Comparison of ENCODE assay signal across 13 cellular contexts in the genomic region with DNA sequence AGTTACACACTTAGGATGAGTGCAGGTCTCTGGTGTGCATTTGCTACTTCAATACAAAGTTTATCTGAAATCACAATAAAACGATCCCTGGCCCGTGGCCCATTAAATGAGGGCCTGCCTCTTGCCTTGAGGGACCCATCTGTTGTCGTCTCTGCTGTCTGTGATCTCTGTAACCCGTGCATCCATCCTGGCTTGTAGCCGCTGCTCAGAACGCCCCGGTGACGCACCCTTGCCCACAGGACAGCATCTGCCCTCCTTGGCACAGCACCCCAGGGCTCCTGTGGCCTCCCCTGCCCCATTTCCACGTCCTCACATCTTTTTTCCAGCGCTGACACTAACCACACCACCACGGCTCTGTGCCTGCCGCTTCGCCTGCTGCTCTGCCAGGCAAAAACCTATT. TPM values are rescaled to one million over a fixed set of nuclear protein-coding genes. Genes with fewer than 3 reads are reported as not detected.
DNase-seq lines count a peak whose midpoint lies in the region; ATAC-seq and TF ChIP-seq lines count a peak whose summit lies in the region.
"Had no signal": no experiment of that assay in that cellular context is flagged by ENCODE, and none has a peak within 500 bp of the region (broad histone marks: within the 10 kb centered on the region; RNA-seq: fewer than 3 reads in every experiment).

No MANE protein-coding gene starts in this region.

- H3K4me3 Mint-ChIP-seq in activated naive CD4-positive, alpha-beta T cell treated with anti-CD3 and anti-CD28 coated beads, Interleukin-2, amount 10 ng/mL, durations not matched to agents 7 days and 5 days, result no peak overlapping the region
- H3K4me3 Mint-ChIP-seq in activated B cell treated with CpG ODN at 0.5 μM for 24 hours, result no peak overlapping the region
- H3K4me3 Mint-ChIP-seq in glutamatergic neuron (ENCODE audit: unreplicated experiment), result peak overlapping the region; percentile 63
- H3K4me3 Mint-ChIP-seq in stimulated activated naive CD8-positive, alpha-beta T cell treated with anti-CD3 and anti-CD28 coated beads, Interleukin-15, amount 100 ng/mL, for 72 hours, result peak overlapping the region; percentile 79 to 82

- ATAC-seq in activated B cell treated with CpG ODN at 0.5 μM for 24 hours (ENCODE audit: low read depth) (no peak), HG02798 (IDR thresholded peaks at IDR 0.05; ENCODE audit: poor library complexity, unreplicated experiment) (no peak), GM21576 (IDR thresholded peaks at IDR 0.05; ENCODE audit: unreplicated experiment) (no peak)
- ATAC-seq in stimulated activated naive CD8-positive, alpha-beta T cell treated with anti-CD3 and anti-CD28 coated beads, Interleukin-15, amount 100 ng/mL, for 72 hours, result no peak

- H3K27me3 Mint-ChIP-seq in activated naive CD4-positive, alpha-beta T cell treated with anti-CD3 and anti-CD28 coated beads, Interleukin-2, amount 10 ng/mL, durations not matched to agents 7 days and 5 days, result no peaks in the 10 kb centered on the region
- H3K27me3 Mint-ChIP-seq in activated B cell treated with CpG ODN at 0.5 μM for 24 hours, result no peaks in the 10 kb centered on the region
- H3K27me3 Mint-ChIP-seq in glutamatergic neuron (ENCODE audit: unreplicated experiment), result peaks cover 2% of the 10 kb centered on the region
- H3K27me3 Mint-ChIP-seq in stimulated activated naive CD8-positive, alpha-beta T cell treated with anti-CD3 and anti-CD28 coated beads, Interleukin-15, amount 100 ng/mL, for 72 hours, result no peaks in the 10 kb centered on the region

- TF ChIP-seq CTCF in activated B cell treated with CpG ODN at 0.5 μM for 24 hours (IDR thresholded peaks at IDR 0.05) (no peak), glutamatergic neuron (IDR thresholded peaks at IDR 0.05; ENCODE audit: partially characterized antibody, unreplicated experiment) (no peak)

- POLR2A ChIA-PET in activated B cell treated with CpG ODN at 0.5 μM for 24 hours (lab: Charles Lee), result no interaction called here

- no peak overlapping the region for H3K27ac Mint-ChIP-seq in activated naive CD4-positive, alpha-beta T cell treated with anti-CD3 and anti-CD28 coated beads, Interleukin-2, amount 10 ng/mL, durations not matched to agents 7 days and 5 days
- H3K27ac Mint-ChIP-seq in activated B cell treated with CpG ODN at 0.5 μM for 24 hours (peak overlapping the region; percentile 52), glutamatergic neuron (ENCODE audit: unreplicated experiment) (peak overlapping the region; percentile 95)
- peak overlapping the region; percentile 91 to 98 for H3K27ac Mint-ChIP-seq in stimulated activated naive CD8-positive, alpha-beta T cell treated with anti-CD3 and anti-CD28 coated beads, Interleukin-15, amount 100 ng/mL, for 72 hours

- H3K9me3 Mint-ChIP-seq in activated naive CD4-positive, alpha-beta T cell treated with anti-CD3 and anti-CD28 coated beads, Interleukin-2, amount 10 ng/mL, durations not matched to agents 7 days and 5 days, result peaks cover 27% of the 10 kb centered on the region
- peaks cover 5% of the 10 kb centered on the region for H3K9me3 Mint-ChIP-seq in activated B cell treated with CpG ODN at 0.5 μM for 24 hours
- peaks cover 10% of the 10 kb centered on the region for H3K9me3 Mint-ChIP-seq in glutamatergic neuron (ENCODE audit: unreplicated experiment)
- H3K9me3 Mint-ChIP-seq in stimulated activated naive CD8-positive, alpha-beta T cell treated with anti-CD3 and anti-CD28 coated beads, Interleukin-15, amount 100 ng/mL, for 72 hours, result peaks cover 5 to 11% of the 10 kb centered on the region in 2 donors

- CTCF ChIA-PET in activated naive CD4-positive, alpha-beta T cell treated with anti-CD3 and anti-CD28 coated beads, Interleukin-2, amount 10 ng/mL, durations not matched to agents 7 days and 5 days (lab: Charles Lee), result no interaction called here
- CTCF ChIA-PET in activated B cell treated with CpG ODN at 0.5 μM for 24 hours (lab: Charles Lee), result no interaction called here

- H3K36me3 Mint-ChIP-seq in activated naive CD4-positive, alpha-beta T cell treated with anti-CD3 and anti-CD28 coated beads, Interleukin-2, amount 10 ng/mL, durations not matched to agents 7 days and 5 days, result peaks cover 77% of the 10 kb centered on the region
- peaks cover 75% of the 10 kb centered on the region for H3K36me3 Mint-ChIP-seq in activated B cell treated with CpG ODN at 0.5 μM for 24 hours (ENCODE audit: low read depth)
- H3K36me3 Mint-ChIP-seq in glutamatergic neuron (ENCODE audit: unreplicated experiment), result peaks cover 3% of the 10 kb centered on the region

- peaks cover 31% of the 10 kb centered on the region for H3K4me1 Mint-ChIP-seq in activated naive CD4-positive, alpha-beta T cell treated with anti-CD3 and anti-CD28 coated beads, Interleukin-2, amount 10 ng/mL, durations not matched to agents 7 days and 5 days
- H3K4me1 Mint-ChIP-seq in activated B cell treated with CpG ODN at 0.5 μM for 24 hours, result peaks cover 38% of the 10 kb centered on the region
- H3K4me1 Mint-ChIP-seq in glutamatergic neuron (ENCODE audit: low read depth, unreplicated experiment), result peaks cover 28% of the 10 kb centered on the region
- peaks cover 51% of the 10 kb centered on the region for H3K4me1 Mint-ChIP-seq in stimulated activated naive CD8-positive, alpha-beta T cell treated with anti-CD3 and anti-CD28 coated beads, Interleukin-15, amount 100 ng/mL, for 72 hours

- intact Hi-C loops in activated B cell treated with CpG ODN at 0.5 μM for 24 hours (cut with micrococcal nuclease), result no loop called here

- peak; percentile 14 for DNase-seq in activated naive CD4-positive, alpha-beta T cell treated with anti-CD3 and anti-CD28 coated beads, Interleukin-2, amount 10 ng/mL, durations not matched to agents 7 days and 5 days
- DNase-seq in activated naive CD4-positive, alpha-beta T cell treated with anti-CD3 and anti-CD28 coated beads, Interleukin-2, amount 50 U/mL, for 16 hours, result no peak
- DNase-seq in activated B cell treated with CpG ODN at 0.5 μM for 24 hours (no peak), glutamatergic neuron (no peak), HT-29 (ENCODE audit: low spot score) (no peak)
- no peak for DNase-seq in stimulated activated naive CD8-positive, alpha-beta T cell treated with anti-CD3 and anti-CD28 coated beads, Interleukin-15, amount 100 ng/mL, for 72 hours
- DNase-seq: dermis blood vessel endothelial cell, DMS79, NCI-H526, posterior cingulate gyrus had no signal

RNA-seq across cellular contexts. Expression of a gene that starts 16.7 kb away (rescaled TPM):
- total RNA-seq in activated B cell treated with CpG ODN at 0.5 μM for 24 hours (107 and 114 TPM in 2 replicates), glutamatergic neuron (ENCODE audit: unreplicated experiment) (1.4 TPM)
- total RNA-seq in HT-29 (2014; rRNA removed; shearing (Covaris generic)), result not detected in 2 replicates
- total RNA-seq: fibroblast of villous mesenchyme had no signal

Comparison
In these comparisons a context has a peak if more than half of its experiments do, and no peak if none do; other contexts are left out.
1. H3K4me3 Mint-ChIP-seq: peak in glutamatergic neuron (single experiment) and stimulated activated naive CD8-positive, alpha-beta T cell treated with anti-CD3 and anti-CD28 coated beads, Interleukin-15, amount 100 ng/mL, for 72 hours (2 of 2); none in activated naive CD4-positive, alpha-beta T cell treated with anti-CD3 and anti-CD28 coated beads, Interleukin-2, amount 10 ng/mL, durations not matched to agents 7 days and 5 days (single experiment) and activated B cell treated with CpG ODN at 0.5 μM for 24 hours (single experiment).
2. RNA of a gene that starts 16.7 kb away (total RNA-seq): 107 to 114 TPM in activated B cell treated with CpG ODN at 0.5 μM for 24 hours; 1.4 TPM in glutamatergic neuron (single experiment) and not detected in HT-29; every median in the first group is over 10 times any median in the second.